ENCODE assay signal across 1 cellular context in the genomic region with DNA sequence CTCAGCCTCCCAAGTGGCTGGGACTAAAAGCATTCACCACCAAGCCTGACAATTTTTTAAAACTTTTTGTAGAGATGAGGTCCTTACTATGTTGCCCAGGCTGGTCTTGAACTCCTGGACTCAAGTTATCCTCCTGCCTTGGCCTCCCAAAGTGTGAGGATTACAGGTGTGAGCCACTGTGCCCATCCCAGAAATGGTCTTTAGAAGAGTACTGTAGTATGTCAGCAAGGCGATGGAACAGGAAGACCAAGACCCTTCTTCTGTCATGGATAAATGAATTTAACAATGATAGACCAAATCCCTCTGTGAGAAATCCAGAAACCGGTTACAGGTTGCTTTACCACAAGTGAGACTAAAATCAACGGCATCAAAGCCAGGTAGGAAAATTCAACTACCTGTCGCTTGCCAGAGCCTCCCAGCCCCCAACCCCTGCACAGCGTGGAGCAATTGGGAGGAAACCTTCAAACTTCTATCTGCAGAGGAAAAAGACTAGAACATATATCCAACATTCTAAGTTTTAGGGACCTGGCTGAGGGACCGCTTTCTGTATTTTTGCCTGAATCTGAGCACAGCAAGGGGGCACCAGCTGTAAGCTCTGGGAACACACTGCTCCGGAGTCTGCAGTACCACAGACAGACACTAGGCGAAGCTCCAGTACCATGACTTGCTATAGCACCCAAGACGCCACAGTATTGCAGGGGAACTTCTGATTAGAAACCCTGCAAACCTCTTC.
TF ChIP-seq lines count a peak whose summit lies in the region.

No MANE protein-coding gene starts in this region.

TF ChIP-seq in IMR-90, 13 proteins besides CTCF, POLR2A, EP300 and RAD21:
- TF ChIP-seq SMC3 (IDR thresholded peaks at IDR 0.05; ENCODE audit: low read depth, low read length): peak; percentile 34; the same call in 1 of the 2 replicates
- no peak for TF ChIP-seq ELK1 (IDR thresholded peaks at IDR 0.05; ENCODE audit: borderline replicate concordance, low read depth, low read length)
